In the genomic region with DNA sequence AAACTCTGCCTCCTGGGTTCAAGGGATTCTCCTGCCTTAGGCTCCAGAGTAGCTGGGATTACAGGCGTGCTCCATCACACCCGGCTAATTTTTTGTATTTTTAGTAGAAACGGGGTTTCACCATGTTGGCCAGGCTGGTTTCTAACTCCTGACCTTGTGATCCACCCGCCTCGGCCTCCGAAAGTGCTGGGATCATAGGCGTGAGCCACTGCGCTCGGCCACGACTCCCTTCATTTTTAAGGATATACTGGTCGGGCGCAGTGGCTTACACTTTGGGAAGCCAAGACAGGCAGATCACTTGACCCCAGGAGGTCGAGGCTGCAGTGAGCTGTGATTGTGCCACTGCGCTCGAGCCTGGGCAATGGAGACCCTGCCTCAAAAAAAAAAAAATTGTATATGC, we compare ENCODE assay signal across 7 cellular contexts. TPM values are rescaled to one million over a fixed set of nuclear protein-coding genes. Genes with fewer than 3 reads are reported as not detected.
DNase-seq lines count a peak whose midpoint lies in the region; ATAC-seq lines count a peak whose summit lies in the region.
"Not testable (repeated sequence)": the region's sequence is repeated elsewhere in the genome, so short reads cannot be mapped to it uniquely, and the experiment has no call there.

No MANE protein-coding gene starts in this region.

- not testable (repeated sequence) for H3K4me3 Mint-ChIP-seq in activated CD8-positive, alpha-beta T cell treated with anti-CD3 and anti-CD28 coated beads, Interleukin-2, amount 10 ng/mL, durations not matched to agents 7 days and 5 days; activated CD8-positive, alpha-beta memory T cell treated with anti-CD3 and anti-CD28 coated beads, Interleukin-2, amount 10 ng/mL, durations not matched to agents 7 days and 5 days; stimulated activated naive CD8-positive, alpha-beta T cell treated with anti-CD3 and anti-CD28 coated beads, Interleukin-15, amount 100 ng/mL, for 72 hours

- H3K4me1 Mint-ChIP-seq in activated CD8-positive, alpha-beta T cell treated with anti-CD3 and anti-CD28 coated beads, Interleukin-2, amount 10 ng/mL, durations not matched to agents 7 days and 5 days (ENCODE audit: low read depth); activated CD8-positive, alpha-beta memory T cell treated with anti-CD3 and anti-CD28 coated beads, Interleukin-2, amount 10 ng/mL, durations not matched to agents 7 days and 5 days; stimulated activated naive CD8-positive, alpha-beta T cell treated with anti-CD3 and anti-CD28 coated beads, Interleukin-15, amount 100 ng/mL, for 72 hours: not testable (repeated sequence)

- not testable (repeated sequence) for DNase-seq in activated CD8-positive, alpha-beta T cell treated with anti-CD3 and anti-CD28 coated beads, Interleukin-2, amount 10 ng/mL, durations not matched to agents 7 days and 5 days; activated naive CD4-positive, alpha-beta T cell treated with anti-CD3 and anti-CD28 coated beads, Interleukin-2, amount 50 U/mL, for 72 hours (ENCODE audit: low spot score in 2 of 2); stimulated activated naive CD8-positive, alpha-beta T cell treated with anti-CD3 and anti-CD28 coated beads, Interleukin-15, amount 100 ng/mL, for 72 hours
- peak; percentile 33 for DNase-seq in activated CD8-positive, alpha-beta memory T cell treated with anti-CD3 and anti-CD28 coated beads, Interleukin-2, amount 10 ng/mL, durations not matched to agents 7 days and 5 days
- peak; percentile 44 for DNase-seq in activated CD8-positive, alpha-beta memory T cell treated with anti-CD3 and anti-CD28 coated beads, Interleukin-2, amount 50 U/mL, for 48 hours
- DNase-seq in mesenteric fat pad (ENCODE audit: low spot score) (peak; percentile 51), posterior vena cava (ENCODE audit: low spot score) (peak; percentile 53)

- peaks cover 27% of the 10 kb centered on the region for H3K9me3 Mint-ChIP-seq in activated CD8-positive, alpha-beta T cell treated with anti-CD3 and anti-CD28 coated beads, Interleukin-2, amount 10 ng/mL, durations not matched to agents 7 days and 5 days (ENCODE audit: insufficient read depth)
- peaks cover 28% of the 10 kb centered on the region for H3K9me3 Mint-ChIP-seq in activated CD8-positive, alpha-beta memory T cell treated with anti-CD3 and anti-CD28 coated beads, Interleukin-2, amount 10 ng/mL, durations not matched to agents 7 days and 5 days (ENCODE audit: low read depth)
- H3K9me3 Mint-ChIP-seq in activated naive CD4-positive, alpha-beta T cell treated with anti-CD3 and anti-CD28 coated beads, Interleukin-2, amount 50 U/mL, for 72 hours, result peaks cover 17 to 22% of the 10 kb centered on the region in 2 donors
- peaks cover 15 to 38% of the 10 kb centered on the region in 2 donors for H3K9me3 Mint-ChIP-seq in stimulated activated naive CD8-positive, alpha-beta T cell treated with anti-CD3 and anti-CD28 coated beads, Interleukin-15, amount 100 ng/mL, for 72 hours

- not testable (repeated sequence) for H3K27me3 Mint-ChIP-seq in activated CD8-positive, alpha-beta T cell treated with anti-CD3 and anti-CD28 coated beads, Interleukin-2, amount 10 ng/mL, durations not matched to agents 7 days and 5 days (ENCODE audit: low read depth); activated CD8-positive, alpha-beta memory T cell treated with anti-CD3 and anti-CD28 coated beads, Interleukin-2, amount 10 ng/mL, durations not matched to agents 7 days and 5 days; stimulated activated naive CD8-positive, alpha-beta T cell treated with anti-CD3 and anti-CD28 coated beads, Interleukin-15, amount 100 ng/mL, for 72 hours

- CTCF ChIA-PET in activated CD8-positive, alpha-beta T cell treated with anti-CD3 and anti-CD28 coated beads, Interleukin-2, amount 10 ng/mL, durations not matched to agents 7 days and 5 days (lab: Charles Lee), result interaction anchor here (1.3 kb wide), 1 partner anchor 154 kb away, joined by 6 read pairs; no protein-coding TSS in a partner anchor
- CTCF ChIA-PET in activated CD8-positive, alpha-beta memory T cell treated with anti-CD3 and anti-CD28 coated beads, Interleukin-2, amount 10 ng/mL, durations not matched to agents 7 days and 5 days (lab: Charles Lee), result not testable (repeated sequence)

- intact Hi-C loops in posterior vena cava (cut with DNase I), result not testable (repeated sequence)

- H3K27ac Mint-ChIP-seq in activated CD8-positive, alpha-beta T cell treated with anti-CD3 and anti-CD28 coated beads, Interleukin-2, amount 10 ng/mL, durations not matched to agents 7 days and 5 days; activated CD8-positive, alpha-beta memory T cell treated with anti-CD3 and anti-CD28 coated beads, Interleukin-2, amount 10 ng/mL, durations not matched to agents 7 days and 5 days; activated naive CD4-positive, alpha-beta T cell treated with anti-CD3 and anti-CD28 coated beads, Interleukin-2, amount 50 U/mL, for 72 hours; stimulated activated naive CD8-positive, alpha-beta T cell treated with anti-CD3 and anti-CD28 coated beads, Interleukin-15, amount 100 ng/mL, for 72 hours: not testable (repeated sequence)

- POLR2A ChIA-PET in activated CD8-positive, alpha-beta T cell treated with anti-CD3 and anti-CD28 coated beads, Interleukin-2, amount 10 ng/mL, durations not matched to agents 7 days and 5 days (lab: Charles Lee), result interaction anchor here (1.2 kb wide), 1 partner anchor 18 kb away, joined by 6 read pairs; the partner anchor contains the start of gene ZNF101

- ATAC-seq in activated CD8-positive, alpha-beta T cell treated with anti-CD3 and anti-CD28 coated beads, Interleukin-2, amount 10 ng/mL, durations not matched to agents 7 days and 5 days, result peak; percentile 12
- not testable (repeated sequence) for ATAC-seq in activated CD8-positive, alpha-beta memory T cell treated with anti-CD3 and anti-CD28 coated beads, Interleukin-2, amount 10 ng/mL, durations not matched to agents 7 days and 5 days
- peak; percentile 4 to 10 for ATAC-seq in activated naive CD4-positive, alpha-beta T cell treated with anti-CD3 and anti-CD28 coated beads, Interleukin-2, amount 50 U/mL, for 72 hours
- peak; percentile 23 for ATAC-seq in stimulated activated naive CD8-positive, alpha-beta T cell treated with anti-CD3 and anti-CD28 coated beads, Interleukin-15, amount 100 ng/mL, for 72 hours

- peaks cover 58% of the 10 kb centered on the region for H3K36me3 Mint-ChIP-seq in activated CD8-positive, alpha-beta T cell treated with anti-CD3 and anti-CD28 coated beads, Interleukin-2, amount 10 ng/mL, durations not matched to agents 7 days and 5 days (ENCODE audit: low read depth)
- H3K36me3 Mint-ChIP-seq in activated CD8-positive, alpha-beta memory T cell treated with anti-CD3 and anti-CD28 coated beads, Interleukin-2, amount 10 ng/mL, durations not matched to agents 7 days and 5 days, result peaks cover 52% of the 10 kb centered on the region
- H3K36me3 Mint-ChIP-seq in activated naive CD4-positive, alpha-beta T cell treated with anti-CD3 and anti-CD28 coated beads, Interleukin-2, amount 50 U/mL, for 72 hours, result peaks cover 24 to 45% of the 10 kb centered on the region in 2 donors

RNA-seq across cellular contexts. Expression of gene ZNF101, which starts 17.5 kb away (rescaled TPM):
- total RNA-seq in activated CD8-positive, alpha-beta T cell treated with anti-CD3 and anti-CD28 coated beads, Interleukin-2, amount 10 ng/mL, durations not matched to agents 7 days and 5 days, result 10 to 100 TPM; 74.2 to 87.8 TPM
- 10 to 100 TPM; 75.0 to 93.7 TPM for total RNA-seq in activated CD8-positive, alpha-beta memory T cell treated with anti-CD3 and anti-CD28 coated beads, Interleukin-2, amount 10 ng/mL, durations not matched to agents 7 days and 5 days
- 10 to 100 TPM; 66.9 to 79.6 TPM for total RNA-seq in activated naive CD4-positive, alpha-beta T cell treated with anti-CD3 and anti-CD28 coated beads, Interleukin-2, amount 50 U/mL, for 72 hours
- 7.3 TPM for total RNA-seq in mesenteric fat pad
- 1 to 10 TPM; 6.3 to 8.2 TPM for total RNA-seq in posterior vena cava

RNA-seq across cellular contexts. Expression of gene ATP13A1, which starts 22.6 kb away (rescaled TPM):
- 10 to 100 TPM; 78.6 to 78.8 TPM for total RNA-seq in activated CD8-positive, alpha-beta T cell treated with anti-CD3 and anti-CD28 coated beads, Interleukin-2, amount 10 ng/mL, durations not matched to agents 7 days and 5 days
- total RNA-seq in activated CD8-positive, alpha-beta memory T cell treated with anti-CD3 and anti-CD28 coated beads, Interleukin-2, amount 10 ng/mL, durations not matched to agents 7 days and 5 days, result 100 to 1,000 TPM; 114 to 131 TPM
- total RNA-seq in activated naive CD4-positive, alpha-beta T cell treated with anti-CD3 and anti-CD28 coated beads, Interleukin-2, amount 50 U/mL, for 72 hours, result 10 to 100 TPM; 35.6 to 83.0 TPM
- 38.4 TPM for total RNA-seq in mesenteric fat pad
- total RNA-seq in posterior vena cava, result 10 to 100 TPM; 33.1 to 33.3 TPM

RNA-seq across cellular contexts. Expression of gene GMIP, which starts 42.7 kb away (rescaled TPM):
- total RNA-seq in activated CD8-positive, alpha-beta T cell treated with anti-CD3 and anti-CD28 coated beads, Interleukin-2, amount 10 ng/mL, durations not matched to agents 7 days and 5 days, result 100 to 1,000 TPM in 1 of 2 experiments, 10 to 100 TPM in 1; 96.7 to 104 TPM
- 100 to 1,000 TPM; 110 to 111 TPM for total RNA-seq in activated CD8-positive, alpha-beta memory T cell treated with anti-CD3 and anti-CD28 coated beads, Interleukin-2, amount 10 ng/mL, durations not matched to agents 7 days and 5 days
- 100 to 1,000 TPM in 1 of 2 donors, 10 to 100 TPM in 1; 69.7 to 106 TPM for total RNA-seq in activated naive CD4-positive, alpha-beta T cell treated with anti-CD3 and anti-CD28 coated beads, Interleukin-2, amount 50 U/mL, for 72 hours
- 21.3 TPM for total RNA-seq in mesenteric fat pad
- total RNA-seq in posterior vena cava, result 10 to 100 TPM in 1 of 2 donors, 1 to 10 TPM in 1; 8.3 to 11.4 TPM

RNA-seq across cellular contexts. Expression of gene ZNF14, which starts 46.8 kb away (rescaled TPM):
- 1 to 10 TPM; 6.9 TPM for total RNA-seq in activated CD8-positive, alpha-beta T cell treated with anti-CD3 and anti-CD28 coated beads, Interleukin-2, amount 10 ng/mL, durations not matched to agents 7 days and 5 days
- total RNA-seq in activated CD8-positive, alpha-beta memory T cell treated with anti-CD3 and anti-CD28 coated beads, Interleukin-2, amount 10 ng/mL, durations not matched to agents 7 days and 5 days, result 1 to 10 TPM; 5.6 to 6.9 TPM
- 10 to 100 TPM in 1 of 2 donors, 1 to 10 TPM in 1; 7.3 to 11.6 TPM for total RNA-seq in activated naive CD4-positive, alpha-beta T cell treated with anti-CD3 and anti-CD28 coated beads, Interleukin-2, amount 50 U/mL, for 72 hours
- total RNA-seq in mesenteric fat pad (3.1 TPM), posterior vena cava (1 to 10 TPM; 5.0 to 6.4 TPM)

RNA-seq across cellular contexts. Expression of gene LPAR2, which starts 58.1 kb away (rescaled TPM):
- 10 to 100 TPM; 44.8 to 50.8 TPM for total RNA-seq in activated CD8-positive, alpha-beta T cell treated with anti-CD3 and anti-CD28 coated beads, Interleukin-2, amount 10 ng/mL, durations not matched to agents 7 days and 5 days
- total RNA-seq in activated CD8-positive, alpha-beta memory T cell treated with anti-CD3 and anti-CD28 coated beads, Interleukin-2, amount 10 ng/mL, durations not matched to agents 7 days and 5 days, result 10 to 100 TPM; 39.4 to 46.1 TPM
- 100 to 1,000 TPM in 1 of 2 donors, 10 to 100 TPM in 1; 35.4 to 122 TPM for total RNA-seq in activated naive CD4-positive, alpha-beta T cell treated with anti-CD3 and anti-CD28 coated beads, Interleukin-2, amount 50 U/mL, for 72 hours
- total RNA-seq in mesenteric fat pad (5.8 TPM), posterior vena cava (1 to 10 TPM; 2.0 to 5.5 TPM)
